In the genomic region with DNA sequence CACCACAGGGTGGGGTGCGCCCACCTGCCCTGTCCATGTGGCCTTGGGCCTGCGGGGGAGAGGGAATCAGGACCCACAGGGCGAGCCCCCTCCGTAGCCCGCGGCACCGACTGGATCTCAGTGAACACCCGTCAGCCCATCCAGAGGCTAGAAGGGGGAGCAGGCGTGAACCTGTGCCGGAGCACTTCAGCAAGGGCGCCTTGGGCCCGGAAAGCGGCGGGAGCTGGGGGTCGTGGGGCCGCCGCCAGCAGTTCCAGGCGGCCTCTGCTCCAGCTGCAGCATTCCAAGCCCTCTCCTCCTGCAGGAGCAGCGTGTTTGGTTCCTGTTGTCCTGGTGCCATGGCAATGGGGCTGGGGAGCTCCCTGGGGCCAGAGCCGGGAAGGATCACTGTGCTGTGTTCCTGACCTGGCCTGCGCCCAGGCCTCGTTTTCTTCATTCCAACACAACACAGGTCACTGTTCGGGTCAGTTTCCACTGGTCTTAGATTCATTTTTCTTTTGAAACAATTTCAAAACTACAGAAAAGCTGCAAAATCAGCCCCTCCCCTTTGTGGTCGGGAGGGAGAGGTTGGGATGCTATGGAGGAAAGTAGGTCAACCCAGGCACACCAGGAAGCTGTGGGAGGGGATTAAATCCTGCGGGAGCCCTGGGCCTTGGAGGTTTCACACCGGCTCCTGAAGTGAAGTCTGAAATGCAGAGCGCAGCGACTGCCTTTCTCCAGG, we compare ENCODE assay signal across 10 cellular contexts. TPM values are rescaled to one million over a fixed set of nuclear protein-coding genes. Genes with fewer than 3 reads are reported as not detected.
A peak's percentile ranks its signal among the peaks of the same experiment; 100 is the strongest.
DNase-seq lines count a peak whose midpoint lies in the region; ATAC-seq, FAIRE-seq and TF ChIP-seq lines count a peak whose summit lies in the region.
"Had no signal": no experiment of that assay in that cellular context is flagged by ENCODE, and none has a peak within 500 bp of the region (broad histone marks: within the 10 kb centered on the region; RNA-seq: fewer than 3 reads in every experiment).

No MANE protein-coding gene starts in this region.

- FAIRE-seq in astrocyte (lab: Jason Lieb, UNC) = peak; percentile 79

- peak overlapping the region in 7 of 11 experiments; percentile 2 to 72 (median 43); a peak in 8 of 22 replicates for H3K9ac ChIP-seq in BLaER1 treated with 17β-estradiol and CSF1 and Interleukin-3, amounts not matched to agents 10 nM and 100 nM
- no peak overlapping the region for H3K9ac ChIP-seq in astrocyte (ENCODE audit: low read length)

- peaks cover 41 to 76% (median 65%) of the 10 kb centered on the region in 11 experiments for H3K36me3 ChIP-seq in BLaER1 treated with 17β-estradiol and CSF1 and Interleukin-3, amounts not matched to agents 10 nM and 100 nM
- peaks cover 6% of the 10 kb centered on the region for H3K36me3 ChIP-seq in astrocyte (ENCODE audit: insufficient read depth, low read length)
- H3K36me3 ChIP-seq in heart left ventricle = peaks cover 0 to 44% (median 6%) of the 10 kb centered on the region in 9 donors

- no peaks in the 10 kb centered on the region for H3K27me3 Mint-ChIP-seq in astrocyte (ENCODE audit: low read depth, unreplicated experiment)
- H3K27me3 Mint-ChIP-seq: activated naive CD8-positive, alpha-beta T cell; stimulated activated naive CD8-positive, alpha-beta T cell treated with anti-CD3 and anti-CD28 coated beads, Interleukin-15, Interleukin-2, amounts not matched to agents 100 ng/mL and 50 ng/mL, for 24 hours had no signal

- TF ChIP-seq CTCF in astrocyte (IDR thresholded peaks at IDR 0.05; ENCODE audit: insufficient read depth, low read depth, low read length) (no peak), heart left ventricle (IDR thresholded peaks at IDR 0.05) (no peak)

- H3K4me1 Mint-ChIP-seq in astrocyte (ENCODE audit: low read depth, unreplicated experiment) = peaks cover 47% of the 10 kb centered on the region

- intact Hi-C loops in heart left ventricle (cut with DNase I) = loop anchor here in 3 of 10 donors (2.0 to 10.0 kb wide), 3 partner anchors 114 to 116 kb away; partner anchors contain the start of gene ADARB1 (in 3 of the 3)

- H3K4me3 Mint-ChIP-seq in astrocyte (ENCODE audit: unreplicated experiment) = peak overlapping the region; percentile 27
- H3K4me3 Mint-ChIP-seq: activated naive CD8-positive, alpha-beta T cell; stimulated activated naive CD8-positive, alpha-beta T cell treated with anti-CD3 and anti-CD28 coated beads, Interleukin-15, Interleukin-2, amounts not matched to agents 100 ng/mL and 50 ng/mL, for 24 hours had no signal

- peak overlapping the region; percentile 93 for H3K27ac Mint-ChIP-seq in astrocyte (ENCODE audit: unreplicated experiment)
- H3K27ac Mint-ChIP-seq: activated naive CD8-positive, alpha-beta T cell; stimulated activated naive CD8-positive, alpha-beta T cell treated with anti-CD3 and anti-CD28 coated beads, Interleukin-15, Interleukin-2, amounts not matched to agents 100 ng/mL and 50 ng/mL, for 24 hours had no signal

- H3K4me3 ChIP-seq in BLaER1 treated with 17β-estradiol and CSF1 and Interleukin-3, amounts not matched to agents 10 nM and 100 nM = peak overlapping the region in 3 of 10 experiments; percentile 4 to 49 (median 41); a peak in 5 of 20 replicates
- H3K4me3 ChIP-seq in astrocyte (ENCODE audit: insufficient read depth, low read depth, low read length) (no peak overlapping the region), heart left ventricle (peak overlapping the region in 8 of 12 donors; percentile 11 to 30 (median 25))

- peak; percentile 49 for DNase-seq in astrocyte (ENCODE audit: low read depth)
- peak; percentile 82 to 92 (median 88) for DNase-seq in heart left ventricle
- peak; percentile 8 for DNase-seq in pons (ENCODE audit: low spot score)
- DNase-seq in NCI-H345 treated with DMSO at 0.1 percent for 48 hours (lab: John Stamatoyannopoulos, UW; ENCODE audit: unreplicated experiment) = no peak

- H3K79me2 ChIP-seq in astrocyte (ENCODE audit: insufficient read depth, low read length) = peaks cover 61% of the 10 kb centered on the region

- peaks cover 0 to 100% (median 6%) of the 10 kb centered on the region in 11 experiments; a peak in 10 of 22 replicates for H3K27me3 ChIP-seq in BLaER1 treated with 17β-estradiol and CSF1 and Interleukin-3, amounts not matched to agents 10 nM and 100 nM
- H3K27me3 ChIP-seq in astrocyte (ENCODE audit: insufficient read depth, low read length) (no peaks in the 10 kb centered on the region), heart left ventricle (no peaks in the 10 kb centered on the region)

- H2AFZ ChIP-seq in astrocyte (ENCODE audit: low read depth, low read length) = no peak overlapping the region

- peaks cover 58 to 82% (median 70%) of the 10 kb centered on the region in 10 experiments for H3K4me1 ChIP-seq in BLaER1 treated with 17β-estradiol and CSF1 and Interleukin-3, amounts not matched to agents 10 nM and 100 nM
- H3K4me1 ChIP-seq in astrocyte (ENCODE audit: insufficient read depth, low read length) (peaks cover 47% of the 10 kb centered on the region), heart left ventricle (peaks cover 13 to 92% (median 60%) of the 10 kb centered on the region in 12 donors)

- no peak overlapping the region for H3K27ac ChIP-seq in BLaER1 treated with 17β-estradiol and CSF1 and Interleukin-3, amounts not matched to agents 10 nM and 100 nM
- H3K27ac ChIP-seq in astrocyte (ENCODE audit: low read depth, low read length) (peak overlapping the region; percentile 28), heart left ventricle (peak overlapping the region; percentile 24 to 86 (median 76))

- no peaks in the 10 kb centered on the region for H3K9me3 ChIP-seq in BLaER1 treated with 17β-estradiol and CSF1 and Interleukin-3, amounts not matched to agents 10 nM and 100 nM (replicated peaks in 1 of 11)
- H3K9me3 ChIP-seq in astrocyte (ENCODE audit: insufficient read depth, low read depth, low read length) (no peaks in the 10 kb centered on the region), heart left ventricle (no peaks in the 10 kb centered on the region)

- peak; percentile 65 to 83 (median 66) for ATAC-seq in heart left ventricle
- ATAC-seq in HG02970 (IDR thresholded peaks at IDR 0.05; ENCODE audit: low FRiP score, unreplicated experiment) = no peak
- ATAC-seq in HG02763 (IDR thresholded peaks at IDR 0.05; ENCODE audit: unreplicated experiment) = no peak
- ATAC-seq in HG03378 (IDR thresholded peaks at IDR 0.05; ENCODE audit: unreplicated experiment) = no peak

- TF ChIP-seq POLR2A in heart left ventricle (IDR thresholded peaks at IDR 0.05) = peak in 1 of 2 donors; percentile 36

- peaks cover 3% of the 10 kb centered on the region for H3K36me3 Mint-ChIP-seq in astrocyte (ENCODE audit: low read depth, unreplicated experiment)

- H4K20me1 ChIP-seq in BLaER1 treated with 17β-estradiol and CSF1 and Interleukin-3, amounts not matched to agents 10 nM and 100 nM = peaks cover 91 to 100% (median 100%) of the 10 kb centered on the region in 11 experiments
- H4K20me1 ChIP-seq in astrocyte (ENCODE audit: insufficient read depth, low read length) = peaks cover 48% of the 10 kb centered on the region

- 8 to 34% (median 16%) methylated on average over 23 to 28 of the region's 28 CpGs for WGBS in heart left ventricle, 4 donors

- peak overlapping the region; percentile 22 to 97 (median 90) for H3K4me2 ChIP-seq in BLaER1 treated with 17β-estradiol and CSF1 and Interleukin-3, amounts not matched to agents 10 nM and 100 nM
- H3K4me2 ChIP-seq in astrocyte (ENCODE audit: low read length) = peak overlapping the region; percentile 69

- no peaks in the 10 kb centered on the region for H3K9me3 Mint-ChIP-seq in astrocyte (ENCODE audit: unreplicated experiment)
- H3K9me3 Mint-ChIP-seq: stimulated activated naive CD8-positive, alpha-beta T cell treated with anti-CD3 and anti-CD28 coated beads, Interleukin-15, Interleukin-2, amounts not matched to agents 100 ng/mL and 50 ng/mL, for 24 hours had no signal

RNA-seq across cellular contexts. Expression of gene SLX9, which starts 18.8 kb away (rescaled TPM):
- total RNA-seq in astrocyte (26.0 and 38.8 TPM in 2 replicates), heart left ventricle (10 to 100 TPM; 38.5 to 53.1 (median 47.1) TPM)
- polyA plus RNA-seq in heart left ventricle = 10 to 100 TPM; 63.8 to 77.8 TPM

RNA-seq across cellular contexts. Expression of gene ITGB2, which starts 37.9 kb away (rescaled TPM):
- 0.61 TPM in 1 of 2 replicates, not detected in the other for total RNA-seq in astrocyte
- 100 to 1,000 TPM in 2 of 9 donors, 10 to 100 TPM in 5, 1 to 10 TPM in 2; 7.4 to 253 (median 27.7) TPM for total RNA-seq in heart left ventricle
- polyA plus RNA-seq in heart left ventricle = 10 to 100 TPM in 1 of 2 donors, 1 to 10 TPM in 1; 6.1 to 12.3 TPM

Comparison
In these comparisons a context has a peak if more than half of its experiments do, and no peak if none do; other contexts are left out.
1. H3K27ac ChIP-seq: peak in astrocyte (single experiment) and heart left ventricle (12 of 12); none in BLaER1 treated with 17β-estradiol and CSF1 and Interleukin-3, amounts not matched to agents 10 nM and 100 nM (0 of 11).
2. ATAC-seq: peak in heart left ventricle (4 of 4); none in HG02970 (single experiment), HG02763 (single experiment) and HG03378 (single experiment).